Comparison of ENCODE assay signal across 1 cellular context in genomic region chr20:39013662-39014109, GRCh38.
TF ChIP-seq lines count a peak whose summit lies in the region.

No MANE protein-coding gene starts in this region.

TF ChIP-seq in HepG2, 621 proteins besides CTCF, POLR2A, EP300 and RAD21 (continued from another document and continues in another):
- TF ChIP-seq ZNF512 (CRISPR knock-in tag; IDR thresholded peaks at IDR 0.05) (no peak), NAIF1 (CRISPR knock-in tag; IDR thresholded peaks at IDR 0.05; ENCODE audit: borderline replicate concordance) (no peak), CEBPG (CRISPR knock-in tag; IDR thresholded peaks at IDR 0.05) (peak; percentile 57), PITX1 (CRISPR knock-in tag; IDR thresholded peaks at IDR 0.05) (peak; percentile 36), ATF5 (CRISPR knock-in tag; IDR thresholded peaks at IDR 0.05; ENCODE audit: low read depth) (no peak), ZHX2 (IDR thresholded peaks at IDR 0.05; ENCODE audit: low read depth) (no peak), ZHX2 (CRISPR knock-in tag; IDR thresholded peaks at IDR 0.05; ENCODE audit: borderline replicate concordance) (no peak), IKZF4 (CRISPR knock-in tag; IDR thresholded peaks at IDR 0.05; ENCODE audit: borderline replicate concordance, low read depth, not compliant biosample characterization) (no peak), KLF16 (CRISPR knock-in tag; IDR thresholded peaks at IDR 0.05) (no peak), ZNF782 (CRISPR knock-in tag; IDR thresholded peaks at IDR 0.05; ENCODE audit: borderline replicate concordance) (no peak), STAG1 (CRISPR knock-in tag; IDR thresholded peaks at IDR 0.05) (0 out of 2 replicates have a peak, but pooled peaks have one; percentile 4), ATF4 (CRISPR knock-in tag; IDR thresholded peaks at IDR 0.05) (no peak), SP4 (CRISPR knock-in tag; IDR thresholded peaks at IDR 0.05) (no peak), ZNF503 (CRISPR knock-in tag; IDR thresholded peaks at IDR 0.05) (0 out of 2 replicates have a peak, but pooled peaks have one; percentile 31), TEAD2 (CRISPR knock-in tag; IDR thresholded peaks at IDR 0.05) (no peak), HIC2 (CRISPR knock-in tag; IDR thresholded peaks at IDR 0.05; ENCODE audit: low read depth) (no peak), ZNF577 (CRISPR knock-in tag; IDR thresholded peaks at IDR 0.05; ENCODE audit: borderline replicate concordance, low read depth) (no peak), HDAC2 (CRISPR knock-in tag; IDR thresholded peaks at IDR 0.05) (peak; percentile 37; the same call in 1 of the 2 replicates), RFX1 (IDR thresholded peaks at IDR 0.05) (no peak), BCLAF1 (IDR thresholded peaks at IDR 0.05) (no peak), HNRNPK (IDR thresholded peaks at IDR 0.05; ENCODE audit: low read depth, low read length, poor library complexity, severe bottlenecking) (no peak), ZNF670 (CRISPR knock-in tag; IDR thresholded peaks at IDR 0.05; ENCODE audit: borderline replicate concordance) (no peak), ZNF740 (CRISPR knock-in tag; IDR thresholded peaks at IDR 0.05) (no peak), KIAA2018 (CRISPR knock-in tag; IDR thresholded peaks at IDR 0.05; ENCODE audit: borderline replicate concordance) (no peak), TOE1 (CRISPR knock-in tag; IDR thresholded peaks at IDR 0.05) (0 out of 2 replicates have a peak, but pooled peaks have one; percentile 30), CENPX (CRISPR knock-in tag; IDR thresholded peaks at IDR 0.05) (no peak)
